8 cellular contexts compared by ENCODE assay signal in genomic region chrX:70998402-70999027, GRCh38.
DNase-seq lines count a peak whose midpoint lies in the region; ATAC-seq and TF ChIP-seq lines count a peak whose summit lies in the region.

No MANE protein-coding gene starts in this region.

- H3K4me1 Mint-ChIP-seq in activated naive CD4-positive, alpha-beta T cell treated with anti-CD3 and anti-CD28 coated beads, Interleukin-2, amount 10 ng/mL, durations not matched to agents 7 days and 5 days: no peaks in the 10 kb centered on the region

- DNase-seq in DMS 273 treated with DMSO at 0.1 percent for 48 hours (lab: John Stamatoyannopoulos, UW) (peak; percentile 25), islet precursor cell (peak; percentile 58), epidermal melanocyte (ENCODE audit: insufficient read length, low spot score) (no peak), DMS79 (lab: John Stamatoyannopoulos, UW) (no peak)
- DNase-seq in activated naive CD4-positive, alpha-beta T cell treated with anti-CD3 and anti-CD28 coated beads, Interleukin-2, amount 10 ng/mL, durations not matched to agents 7 days and 5 days: peak; percentile 47

- H3K9me3 Mint-ChIP-seq in activated naive CD4-positive, alpha-beta T cell treated with anti-CD3 and anti-CD28 coated beads, Interleukin-2, amount 10 ng/mL, durations not matched to agents 7 days and 5 days: no peaks in the 10 kb centered on the region

- peaks cover 4% of the 10 kb centered on the region for H3K27me3 Mint-ChIP-seq in activated naive CD4-positive, alpha-beta T cell treated with anti-CD3 and anti-CD28 coated beads, Interleukin-2, amount 10 ng/mL, durations not matched to agents 7 days and 5 days

- no peaks in the 10 kb centered on the region for H3K4me1 ChIP-seq in HEK293 (ENCODE audit: control insufficient read depth, insufficient read depth, low read length)

- peaks cover 2% of the 10 kb centered on the region; the same call in 1 of the 2 replicates for H3K9me3 ChIP-seq in HEK293 (ENCODE audit: control insufficient read depth, insufficient read depth, low read depth, low read length)

- CTCF ChIA-PET in HEK293 (lab: Yijun Ruan, JAX): interaction anchor here (0.5 to 1.9 kb wide), 15 partner anchors 13 to 573 kb away, joined by 3 to 7 read pairs (median 4); no protein-coding TSS in a partner anchor
- CTCF ChIA-PET in activated naive CD4-positive, alpha-beta T cell treated with anti-CD3 and anti-CD28 coated beads, Interleukin-2, amount 10 ng/mL, durations not matched to agents 7 days and 5 days (lab: Charles Lee): interaction anchor here (1.1 kb wide), 1 partner anchor 90 kb away, joined by 3 read pairs; no protein-coding TSS in a partner anchor

- ATAC-seq in HG03139 (IDR thresholded peaks at IDR 0.05; ENCODE audit: unreplicated experiment) (no peak), HG03354 (IDR thresholded peaks at IDR 0.05; ENCODE audit: poor library complexity, severe bottlenecking, unreplicated experiment) (no peak)

- H3K4me3 Mint-ChIP-seq in activated naive CD4-positive, alpha-beta T cell treated with anti-CD3 and anti-CD28 coated beads, Interleukin-2, amount 10 ng/mL, durations not matched to agents 7 days and 5 days: no peak overlapping the region

- peak; percentile 67 for TF ChIP-seq CTCF in HEK293 (tag by site-specific recombination; IDR thresholded peaks at IDR 0.05)

- no peaks in the 10 kb centered on the region for H3K36me3 ChIP-seq in HEK293 (ENCODE audit: control insufficient read depth in 2 of 2, insufficient read depth in 1 of 2, low read length in 2 of 2)

- POLR2A ChIA-PET in HEK293 (lab: Yijun Ruan, JAX): interaction anchor here (0.5 kb wide), 1 partner anchor 21 kb away, joined by 3 read pairs; no protein-coding TSS in a partner anchor

- no peak overlapping the region for H3K27ac ChIP-seq in HEK293 (ENCODE audit: extremely low read depth, low read depth, low read length)

- no peaks in the 10 kb centered on the region for H3K36me3 Mint-ChIP-seq in activated naive CD4-positive, alpha-beta T cell treated with anti-CD3 and anti-CD28 coated beads, Interleukin-2, amount 10 ng/mL, durations not matched to agents 7 days and 5 days

- no peak overlapping the region for H3K27ac Mint-ChIP-seq in activated naive CD4-positive, alpha-beta T cell treated with anti-CD3 and anti-CD28 coated beads, Interleukin-2, amount 10 ng/mL, durations not matched to agents 7 days and 5 days

- H3K4me3 ChIP-seq in HEK293 (ENCODE audit: low read depth, low read length): no peak overlapping the region

TF ChIP-seq in HEK293, 187 proteins besides CTCF, POLR2A, EP300 and RAD21:
- TF ChIP-seq ZNF654 (tag by site-specific recombination; IDR thresholded peaks at IDR 0.05; ENCODE audit: low read depth) (peak; percentile 67), GFI1B (tag by site-specific recombination; IDR thresholded peaks at IDR 0.05) (no peak), ZNF777 (tag by site-specific recombination; IDR thresholded peaks at IDR 0.05; ENCODE audit: borderline replicate concordance) (no peak), ZNF350 (tag by site-specific recombination; IDR thresholded peaks at IDR 0.05) (no peak), ZBTB7A (tag by site-specific recombination; IDR thresholded peaks at IDR 0.05; ENCODE audit: low read depth) (no peak), ZNF585B (tag by site-specific recombination; IDR thresholded peaks at IDR 0.05) (no peak), ZNF280D (tag by site-specific recombination; IDR thresholded peaks at IDR 0.05) (no peak), ZNF24 (tag by site-specific recombination; IDR thresholded peaks at IDR 0.05) (no peak), ZNF473 (tag by site-specific recombination; IDR thresholded peaks at IDR 0.05) (no peak), GLIS2 (tag by site-specific recombination; IDR thresholded peaks at IDR 0.05) (peak; percentile 29; the same call in 1 of the 2 replicates), ZNF596 (tag by site-specific recombination; IDR thresholded peaks at IDR 0.05) (peak; percentile 98), ZNF629 (tag by site-specific recombination; IDR thresholded peaks at IDR 0.05) (no peak), ZSCAN18 (tag by site-specific recombination; IDR thresholded peaks at IDR 0.05) (no peak), ZBTB6 (tag by site-specific recombination; IDR thresholded peaks at IDR 0.05) (no peak), ZNF416 (tag by site-specific recombination; IDR thresholded peaks at IDR 0.05) (no peak), ZNF514 (tag by site-specific recombination; IDR thresholded peaks at IDR 0.05) (no peak)
TF ChIP-seq in HEK293: peak in this region for 3.

Comparison
In these comparisons a context has a peak if more than half of its experiments do, and no peak if none do; other contexts are left out.
1. DNase-seq: peak in DMS 273 treated with DMSO at 0.1 percent for 48 hours (single experiment), activated naive CD4-positive, alpha-beta T cell treated with anti-CD3 and anti-CD28 coated beads, Interleukin-2, amount 10 ng/mL, durations not matched to agents 7 days and 5 days (single experiment) and islet precursor cell (single experiment); none in epidermal melanocyte (single experiment) and DMS79 (single experiment).